In genomic region chr3:101945980-101946379, GRCh38 we compare ENCODE assay signal across 18 cellular contexts.
"Had no signal": no experiment of that assay in that cellular context is flagged by ENCODE, and none has a peak within 500 bp of the region (broad histone marks: within the 10 kb centered on the region; RNA-seq: fewer than 3 reads in every experiment).

No MANE protein-coding gene starts in this region.

- H3K4me3 ChIP-seq: colonic mucosa, heart left ventricle, ovary, sigmoid colon, stomach, thoracic aorta had no signal

- FAIRE-seq: endothelial cell of umbilical vein, islet of Langerhans had no signal

- H3K9me3 ChIP-seq: colonic mucosa, heart left ventricle, ovary, sigmoid colon, stomach, thoracic aorta had no signal

- H3K4me1 ChIP-seq: colonic mucosa had no signal

- DNase-seq: activated CD4-positive, alpha-beta T cell treated with anti-CD3 and anti-CD28 coated beads for 48 hours; activated gamma-delta T cell; activated T-cell treated with anti-CD3 and anti-CD28 coated beads for 4 hours; caudate nucleus; colonic mucosa; effector CD4-positive, alpha-beta T cell; foreskin melanocyte; heart left ventricle; ovary; sigmoid colon; stimulated activated CD4-positive, alpha-beta T cell treated with anti-CD3 and anti-CD28 coated beads, Interleukin-12 subunit alpha, Interleukin-12 subunit beta, amount 100 ng/mL, for 4 hours; stomach; T-helper 1 cell had no signal

- H3K27ac Mint-ChIP-seq: nephron had no signal

- H3K4me3 Mint-ChIP-seq: nephron had no signal

- H3K27ac ChIP-seq: colonic mucosa, heart left ventricle, ovary, sigmoid colon, stomach, thoracic aorta, VCaP had no signal

- H3K36me3 ChIP-seq: colonic mucosa, heart left ventricle, ovary, sigmoid colon, stomach, thoracic aorta had no signal

- H3K27me3 ChIP-seq: colonic mucosa, heart left ventricle, ovary, sigmoid colon, stomach had no signal

- H3K9me3 Mint-ChIP-seq: nephron had no signal
